In the genomic region with DNA sequence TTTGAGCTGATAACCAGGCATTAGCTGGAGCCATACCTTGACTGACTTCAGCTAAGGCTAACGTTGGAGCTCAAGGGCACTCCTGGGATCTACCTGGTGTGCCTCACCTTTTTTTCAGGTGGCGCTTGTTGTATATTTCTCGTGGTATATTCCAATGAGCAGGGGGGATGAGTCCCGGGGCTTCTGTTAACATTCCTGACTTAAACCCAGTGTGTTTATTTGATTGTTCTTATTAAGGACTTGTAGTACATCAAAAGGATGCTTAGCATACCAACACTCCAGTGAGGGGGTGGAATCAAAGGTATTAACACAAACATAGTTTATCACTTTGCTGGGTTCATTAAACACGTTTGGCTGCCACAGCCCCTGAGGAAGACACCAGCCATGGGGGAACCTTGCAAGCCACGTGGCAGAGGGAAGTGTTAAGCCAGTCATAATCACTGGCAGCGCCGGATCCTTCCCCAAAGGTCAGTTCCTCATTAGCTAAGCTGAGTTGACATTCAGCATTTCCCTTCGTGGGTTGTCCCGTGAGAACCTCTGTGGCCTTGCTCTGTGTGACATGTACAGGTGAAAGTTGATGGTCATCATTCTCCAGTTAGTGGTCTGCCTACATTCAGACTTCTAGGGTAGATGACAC, we compare ENCODE assay signal across 8 cellular contexts.
DNase-seq lines count a peak whose midpoint lies in the region; TF ChIP-seq lines count a peak whose summit lies in the region.

No MANE protein-coding gene starts in this region.

- WGBS in esophagus squamous epithelium, 2 donors, result 39 to 64% methylated on average over 8 to 9 of the region's 10 CpGs
- WGBS in ovary, 3 donors, result 37 to 54% (median 39%) methylated on average over 10 of the region's 10 CpGs

- H3K9me3 Mint-ChIP-seq in CD14-positive monocyte, result no peaks in the 10 kb centered on the region

- CTCF ChIA-PET in HEK293 (lab: Yijun Ruan, JAX) (no interaction called here), RWPE1 (lab: Yijun Ruan, JAX) (no interaction called here)

- H3K4me3 Mint-ChIP-seq in CD14-positive monocyte, result no peak overlapping the region

- H3K27me3 ChIP-seq in esophagus squamous epithelium, result no peaks in the 10 kb centered on the region
- no peaks in the 10 kb centered on the region for H3K27me3 ChIP-seq in ovary

- POLR2A ChIA-PET in HEK293 (lab: Yijun Ruan, JAX) (no interaction called here), RWPE1 (lab: Yijun Ruan, JAX; ENCODE audit: low non-redundant PET) (no interaction called here)

- no peak for TF ChIP-seq POLR2A in esophagus squamous epithelium (IDR thresholded peaks at IDR 0.05)
- no peak for TF ChIP-seq POLR2A in ovary (IDR thresholded peaks at IDR 0.05)

- peaks cover 0 to 2% (median 0%) of the 10 kb centered on the region in 3 donors for H3K27me3 Mint-ChIP-seq in CD14-positive monocyte (ENCODE audit: low read depth in 3 of 3)

- no peak for TF ChIP-seq CTCF in CD14-positive monocyte (IDR thresholded peaks at IDR 0.05)
- no peak for TF ChIP-seq CTCF in HEK293 (tag by site-specific recombination; IDR thresholded peaks at IDR 0.05)
- no peak for TF ChIP-seq CTCF in RWPE1 (conservative IDR thresholded peaks at IDR 0.05; ENCODE audit: low read depth)
- no peak for TF ChIP-seq CTCF in esophagus squamous epithelium (IDR thresholded peaks at IDR 0.05)
- TF ChIP-seq CTCF in ovary (IDR thresholded peaks at IDR 0.05), result no peak

- H3K4me1 Mint-ChIP-seq in CD14-positive monocyte, result peaks cover 71% of the 10 kb centered on the region

- peak overlapping the region; percentile 96 to 100 (median 98) for H3K27ac Mint-ChIP-seq in CD14-positive monocyte

- TF ChIP-seq EP300 in ovary (IDR thresholded peaks at IDR 0.05), result no peak

- H3K27ac ChIP-seq in HEK293 (ENCODE audit: extremely low read depth, low read depth, low read length) (peak overlapping the region; percentile 51; the same call in 1 of the 2 replicates), RWPE1 (peak overlapping the region; percentile 99), esophagus squamous epithelium (peak overlapping the region; percentile 73 to 93 (median 90)), ovary (peak overlapping the region; percentile 50 to 82)

- peaks cover 0 to 10% of the 10 kb centered on the region in 2 experiments; a peak in 1 of 3 replicates for H3K36me3 ChIP-seq in HEK293 (ENCODE audit: control insufficient read depth in 2 of 2, insufficient read depth in 1 of 2, low read length in 2 of 2)
- peaks cover 0 to 72% (median 4%) of the 10 kb centered on the region in 3 donors for H3K36me3 ChIP-seq in esophagus squamous epithelium
- no peaks in the 10 kb centered on the region for H3K36me3 ChIP-seq in ovary

- H3K4me3 ChIP-seq in HEK293 (ENCODE audit: low read depth, low read length) (no peak overlapping the region), esophagus squamous epithelium (no peak overlapping the region), ovary (no peak overlapping the region)

- DNase-seq in CD14-positive monocyte (ENCODE audit: low spot score) (peak; percentile 94), RWPE1 (ENCODE audit: low spot score) (no peak), esophagus squamous epithelium (lab: John Stamatoyannopoulos, UW) (no peak), ovary (peak in 1 of 5 donors; percentile 50), T-helper 1 cell (no peak), GOT3 (lab: John Stamatoyannopoulos, UW) (no peak), NCI-H446 treated with DMSO at 0.1 percent for 48 hours (lab: John Stamatoyannopoulos, UW) (no peak)

- intact Hi-C loops in CD14-positive monocyte (cut with micrococcal nuclease), result no loop called here
- intact Hi-C loops in esophagus squamous epithelium (cut with DNase I), result no loop called here
- intact Hi-C loops in ovary (cut with DNase I), result loop anchor here in 1 of 4 donors (5.0 kb wide), 1 partner anchor 37 kb away; no protein-coding TSS in a partner anchor

- H3K36me3 Mint-ChIP-seq in CD14-positive monocyte, result peaks cover 69 to 85% of the 10 kb centered on the region in 2 donors

- no peaks in the 10 kb centered on the region for H3K9me3 ChIP-seq in HEK293 (ENCODE audit: control insufficient read depth, insufficient read depth, low read depth, low read length)
- H3K9me3 ChIP-seq in esophagus squamous epithelium, result no peaks in the 10 kb centered on the region
- H3K9me3 ChIP-seq in ovary, result no peaks in the 10 kb centered on the region

- H3K4me1 ChIP-seq in HEK293 (ENCODE audit: control insufficient read depth, insufficient read depth, low read length), result peaks cover 20% of the 10 kb centered on the region
- peaks cover 53 to 81% (median 57%) of the 10 kb centered on the region in 3 donors for H3K4me1 ChIP-seq in esophagus squamous epithelium
- peaks cover 22% of the 10 kb centered on the region for H3K4me1 ChIP-seq in ovary (ENCODE audit: insufficient read depth)

TF ChIP-seq in HEK293, 187 proteins besides CTCF, POLR2A, EP300 and RAD21:
- TF ChIP-seq KLF7 (tag by site-specific recombination; IDR thresholded peaks at IDR 0.05; ENCODE audit: borderline replicate concordance) (no peak), TRIM28 (IDR thresholded peaks at IDR 0.05; ENCODE audit: borderline replicate concordance, low read length) (0 out of 2 replicates have a peak, but pooled peaks have one; percentile 2)
